16 cellular contexts compared by ENCODE assay signal in genomic region chr7:135853499-135853898, GRCh38.
DNase-seq lines count a peak whose midpoint lies in the region; ATAC-seq and TF ChIP-seq lines count a peak whose summit lies in the region.
"Had no signal": no experiment of that assay in that cellular context is flagged by ENCODE, and none has a peak within 500 bp of the region (broad histone marks: within the 10 kb centered on the region; RNA-seq: fewer than 3 reads in every experiment).

No MANE protein-coding gene starts in this region.

- 59 to 67% methylated on average over 2 of the region's 2 CpGs for WGBS in GM23248 (ENCODE audit: low coverage in 1 of 2, low lambda C conversion rate in 2 of 2, missing lambda C conversion rate in 2 of 2), 2 experiments
- 71% methylated on average over 2 of the region's 2 CpGs for WGBS in smooth muscle cell (ENCODE audit: low lambda C conversion rate)

- no peaks in the 10 kb centered on the region for H3K79me2 ChIP-seq in GM23248 (ENCODE audit: insufficient read depth)
- H3K79me2 ChIP-seq in smooth muscle cell (ENCODE audit: low read depth), result no peaks in the 10 kb centered on the region

- H3K36me3 ChIP-seq in GM23248 (ENCODE audit: low read depth), result no peaks in the 10 kb centered on the region
- no peaks in the 10 kb centered on the region for H3K36me3 ChIP-seq in smooth muscle cell (ENCODE audit: low read depth)
- H3K36me3 ChIP-seq: BLaER1 had no signal

- in situ Hi-C loops in GM23248 (cut with MboI), result no loop called here

- H3F3A ChIP-seq in GM23248 (ENCODE audit: insufficient read depth) (peaks cover 15% of the 10 kb centered on the region), smooth muscle cell (ENCODE audit: low read depth) (peaks cover 12% of the 10 kb centered on the region)

- H3K27me3 ChIP-seq in GM23248 (replicated peaks; ENCODE audit: insufficient read depth) (no peaks in the 10 kb centered on the region), smooth muscle cell (ENCODE audit: low read depth) (no peaks in the 10 kb centered on the region)
- H3K27me3 ChIP-seq: BLaER1, testis had no signal

- DNase-seq in GM23248, result peak; percentile 58
- DNase-seq in amniotic epithelial cell (ENCODE audit: low read depth), result peak; percentile 50
- DNase-seq in foreskin melanocyte, result peak; percentile 92
- no peak for DNase-seq in smooth muscle cell (lab: John Stamatoyannopoulos, UW; ENCODE audit: unreplicated experiment)
- DNase-seq: activated effector memory CD4-positive, alpha-beta T cell treated with Interleukin-2 at 50 U/mL for 16 hours; stimulated activated CD4-positive, alpha-beta T cell treated with anti-CD3 and anti-CD28 coated beads, Interleukin-2, amount 100 ng/mL, for 48 hours; stimulated activated CD8-positive, alpha-beta memory T cell treated with anti-CD3 and anti-CD28 coated beads, Interleukin-4, amount 100 ng/mL, for 48 hours; T-helper 1 cell; testis had no signal

- H4K20me1 ChIP-seq in GM23248 (ENCODE audit: insufficient read depth) (no peaks in the 10 kb centered on the region), smooth muscle cell (ENCODE audit: low read depth) (peaks cover 5% of the 10 kb centered on the region)
- H4K20me1 ChIP-seq: BLaER1 had no signal

- H2AFZ ChIP-seq in GM23248, result no peak overlapping the region
- no peak overlapping the region for H2AFZ ChIP-seq in smooth muscle cell (ENCODE audit: low read depth)

- H3K4me1 ChIP-seq in GM23248 (ENCODE audit: insufficient read depth), result peaks cover 25% of the 10 kb centered on the region
- H3K4me1 ChIP-seq in smooth muscle cell (ENCODE audit: low read depth), result peaks cover 6% of the 10 kb centered on the region
- H3K4me1 ChIP-seq: BLaER1, testis had no signal

- H3K9ac ChIP-seq in GM23248 (no peak overlapping the region), smooth muscle cell (ENCODE audit: low read depth) (no peak overlapping the region)
- H3K9ac ChIP-seq: BLaER1 had no signal

- H3K4me2 ChIP-seq in GM23248 (ENCODE audit: unreplicated experiment) (no peak overlapping the region), smooth muscle cell (no peak overlapping the region)
- H3K4me2 ChIP-seq: BLaER1 had no signal

- ATAC-seq in GM19023 (IDR thresholded peaks at IDR 0.05; ENCODE audit: unreplicated experiment) (no peak), HG03442 (IDR thresholded peaks at IDR 0.05; ENCODE audit: unreplicated experiment) (no peak), GM18861 (IDR thresholded peaks at IDR 0.05; ENCODE audit: unreplicated experiment) (no peak), GM21786 (IDR thresholded peaks at IDR 0.05; ENCODE audit: unreplicated experiment) (no peak)
- ATAC-seq: sciatic nerve, WTC11 had no signal

- H3K9me3 ChIP-seq in GM23248 (ENCODE audit: low read depth), result no peaks in the 10 kb centered on the region
- no peaks in the 10 kb centered on the region for H3K9me3 ChIP-seq in smooth muscle cell (replicated peaks; ENCODE audit: low read depth)
- H3K9me3 ChIP-seq: testis had no signal

- no peak overlapping the region for H3K4me3 ChIP-seq in GM23248
- H3K4me3 ChIP-seq in smooth muscle cell, result no peak overlapping the region
- H3K4me3 ChIP-seq: BLaER1, testis had no signal

- H3K27ac ChIP-seq in GM23248 (peak overlapping the region; percentile 15; the same call in 1 of the 2 replicates), smooth muscle cell (ENCODE audit: low read depth) (peak overlapping the region; percentile 43)
- H3K27ac ChIP-seq: BLaER1, testis had no signal

- no peaks in the 10 kb centered on the region for H3K9me2 ChIP-seq in GM23248 (ENCODE audit: insufficient read depth)

- no peak for TF ChIP-seq CTCF in smooth muscle cell (IDR thresholded peaks at IDR 0.05; ENCODE audit: borderline replicate concordance, insufficient read depth, poor library complexity, severe bottlenecking)
